ENCODE assay signal across 9 cellular contexts in genomic region chr16:66948034-66948821, GRCh38. TPM values are rescaled to one million over a fixed set of nuclear protein-coding genes. Genes with fewer than 3 reads are reported as not detected.
DNase-seq lines count a peak whose midpoint lies in the region; ATAC-seq, FAIRE-seq and TF ChIP-seq lines count a peak whose summit lies in the region.
"Had no signal": no experiment of that assay in that cellular context is flagged by ENCODE, and none has a peak within 500 bp of the region (broad histone marks: within the 10 kb centered on the region; RNA-seq: fewer than 3 reads in every experiment).

No MANE protein-coding gene starts in this region.

- no peak overlapping the region for H3K4ac ChIP-seq in neuronal stem cell (ENCODE audit: low read length)

- dilution Hi-C loops in endothelial cell of umbilical vein (cut with MboI; ENCODE audit: extremely low pct_ligation_motif_present, low sequenced_read_pairs) = no loop called here

- peaks cover 20% of the 10 kb centered on the region for H3K4me1 Mint-ChIP-seq in CD4-positive, alpha-beta T cell (ENCODE audit: low read depth)

- no peaks in the 10 kb centered on the region for H3K79me1 ChIP-seq in neuronal stem cell (ENCODE audit: low read depth, low read length)

- H2BK15ac ChIP-seq in neuronal stem cell (ENCODE audit: low read length) = no peak overlapping the region

- BruUV-seq in endothelial cell of umbilical vein (replicated peaks; lab: Mats Ljungman, UMichigan) = no TSS peak

- TF ChIP-seq CTCF in CD4-positive, alpha-beta T cell (IDR thresholded peaks at IDR 0.05) = no peak
- TF ChIP-seq CTCF in OCI-LY3 (IDR thresholded peaks at IDR 0.05; ENCODE audit: low read depth, low read length) (no peak), endothelial cell of umbilical vein (IDR thresholded peaks at IDR 0.05; ENCODE audit: extremely low read depth in 1 of 2, insufficient read depth in 1 of 2, low read depth in 1 of 2, low read length in 2 of 2) (no peak)

- TF ChIP-seq POLR2A in endothelial cell of umbilical vein (IDR thresholded peaks at IDR 0.05; ENCODE audit: low read depth, low read length) = no peak

- no peaks in the 10 kb centered on the region for H3K9me3 Mint-ChIP-seq in CD4-positive, alpha-beta T cell

- no peak overlapping the region for H2AK5ac ChIP-seq in neuronal stem cell (ENCODE audit: low read depth, low read length)

- CTCF ChIA-PET in CD4-positive, alpha-beta T cell (lab: Charles Lee) = interaction anchor here (0.7 to 1.3 kb wide), 4 partner anchors 10 to 237 kb away, joined by 3 to 4 read pairs (median 3); no protein-coding TSS in a partner anchor
- CTCF ChIA-PET in endothelial cell of umbilical vein (lab: Charles Lee) = interaction anchor here (1.0 to 3.4 kb wide), 8 partner anchors 12 to 237 kb away, joined by 3 to 18 read pairs (median 4); partner anchors contain the start of gene CES3

- H4K20me1 ChIP-seq in OCI-LY3 (ENCODE audit: insufficient read depth, low read length) (no peaks in the 10 kb centered on the region), endothelial cell of umbilical vein (replicated peaks; ENCODE audit: control insufficient read depth, extremely low read depth, insufficient read depth, low read length) (no peaks in the 10 kb centered on the region)

- H3K27ac Mint-ChIP-seq in CD4-positive, alpha-beta T cell = no peak overlapping the region

- H4K91ac ChIP-seq in neuronal stem cell (ENCODE audit: low read depth, low read length, poor library complexity) = no peak overlapping the region

- POLR2A ChIA-PET in CD4-positive, alpha-beta T cell (lab: Charles Lee) = interaction anchor here (1.1 kb wide), 1 partner anchor 207 kb away, joined by 4 read pairs; no protein-coding TSS in a partner anchor
- POLR2A ChIA-PET in endothelial cell of umbilical vein (lab: Charles Lee) = no interaction called here

- peak overlapping the region; percentile 78 for H3K4me3 ChIP-seq in OCI-LY3 (ENCODE audit: low read length)
- peak overlapping the region; percentile 18 to 45 (median 33) for H3K4me3 ChIP-seq in endothelial cell of umbilical vein (replicated peaks in 1 of 3; ENCODE audit: insufficient read depth in 1 of 3, low read depth in 1 of 3, low read length in 3 of 3)
- H3K4me3 ChIP-seq in neuronal stem cell (ENCODE audit: low read length in 2 of 2) = no peak overlapping the region

- H3K27me3 Mint-ChIP-seq in CD4-positive, alpha-beta T cell = peaks cover 56% of the 10 kb centered on the region

- peak overlapping the region; percentile 57 for H3K18ac ChIP-seq in neuronal stem cell (ENCODE audit: low read length)

- no peak for DNase-seq in CD4-positive, alpha-beta T cell
- DNase-seq in endothelial cell of umbilical vein (ENCODE audit: low read depth, low spot score) (peak; percentile 18), neuronal stem cell (ENCODE audit: low spot score) (no peak), SHP77 (lab: John Stamatoyannopoulos, UW) (no peak), Ammon's horn (ENCODE audit: low spot score) (no peak)

- H2BK12ac ChIP-seq in neuronal stem cell (ENCODE audit: low read length) = no peak overlapping the region

- H3K36me3 Mint-ChIP-seq in CD4-positive, alpha-beta T cell (ENCODE audit: low read depth) = peaks cover 9% of the 10 kb centered on the region

- H2AFZ ChIP-seq in OCI-LY3 (ENCODE audit: low read depth, low read length) (peak overlapping the region; percentile 86), endothelial cell of umbilical vein (ENCODE audit: low read depth, low read length) (peak overlapping the region; percentile 72), neuronal stem cell (ENCODE audit: low read length) (no peak overlapping the region)

- H3K9ac ChIP-seq in OCI-LY3 (ENCODE audit: low read length) (peak overlapping the region; percentile 53), endothelial cell of umbilical vein (replicated peaks; ENCODE audit: extremely low read depth, insufficient read depth, low read length) (no peak overlapping the region), neuronal stem cell (ENCODE audit: low read depth, low read length, poor library complexity) (no peak overlapping the region)

- H3K79me2 ChIP-seq in OCI-LY3 (ENCODE audit: low read length) = no peaks in the 10 kb centered on the region
- no peaks in the 10 kb centered on the region for H3K79me2 ChIP-seq in endothelial cell of umbilical vein (ENCODE audit: control insufficient read depth, insufficient read depth, low read length)

- no peaks in the 10 kb centered on the region for H3K9me1 ChIP-seq in endothelial cell of umbilical vein (replicated peaks; ENCODE audit: control insufficient read depth, extremely low read depth, insufficient read depth, low read length)

- no peak overlapping the region for H3K27ac ChIP-seq in CD4-positive, alpha-beta T cell (ENCODE audit: low read depth, low read length)
- H3K27ac ChIP-seq in OCI-LY3 (ENCODE audit: low read length) (no peak overlapping the region), endothelial cell of umbilical vein (ENCODE audit: insufficient read depth, low read depth, low read length) (no peak overlapping the region), neuronal stem cell (replicated peaks; ENCODE audit: low read length) (no peak overlapping the region)

- peak; percentile 82 for FAIRE-seq in endothelial cell of umbilical vein (lab: Jason Lieb, UNC)
- FAIRE-seq: endometrium had no signal

- H2BK120ac ChIP-seq in neuronal stem cell (ENCODE audit: low read depth, low read length) = no peak overlapping the region

- H3K27me3 ChIP-seq in CD4-positive, alpha-beta T cell (ENCODE audit: control insufficient read depth, insufficient read depth, low read length) = peaks cover 25% of the 10 kb centered on the region
- H3K27me3 ChIP-seq in OCI-LY3 (ENCODE audit: low read depth, low read length) (peaks cover 5% of the 10 kb centered on the region; the same call in 1 of the 2 replicates), endothelial cell of umbilical vein (ENCODE audit: control insufficient read depth in 2 of 2, insufficient read depth in 2 of 2, low read length in 2 of 2) (peaks cover 4 to 10% of the 10 kb centered on the region in 2 experiments), neuronal stem cell (ENCODE audit: control insufficient read depth in 3 of 3, insufficient read depth in 3 of 3, low read depth in 1 of 3, low read length in 3 of 3) (peaks cover 0 to 29% (median 10%) of the 10 kb centered on the region in 3 experiments)

- peak overlapping the region; percentile 91 for H3K23ac ChIP-seq in neuronal stem cell (ENCODE audit: low read depth, low read length, poor library complexity)

- WGBS in neuronal stem cell (ENCODE audit: extremely low coverage in 2 of 2, insufficient read length in 2 of 2, insufficient replicate concordance in 1 of 2), 2 donors = no CpG with 5 or more reads among the region's 47 CpGs

- H3K4me1 ChIP-seq in OCI-LY3 (ENCODE audit: low read length) (peaks cover 11% of the 10 kb centered on the region), endothelial cell of umbilical vein (ENCODE audit: control insufficient read depth, extremely low read depth, insufficient read depth, low read length) (peaks cover 12% of the 10 kb centered on the region), neuronal stem cell (ENCODE audit: control insufficient read depth in 2 of 2, insufficient read depth in 1 of 2, low read depth in 1 of 2, low read length in 2 of 2) (no peaks in the 10 kb centered on the region)

- H3K14ac ChIP-seq in neuronal stem cell (ENCODE audit: low read length) = peak overlapping the region; percentile 21

- peak overlapping the region; percentile 43 for H4K8ac ChIP-seq in neuronal stem cell (ENCODE audit: low read depth, low read length)

- H3K4me2 ChIP-seq in OCI-LY3 (ENCODE audit: low read length) (peak overlapping the region; percentile 80), endothelial cell of umbilical vein (ENCODE audit: insufficient read depth, low read length) (peak overlapping the region; percentile 73), neuronal stem cell (ENCODE audit: insufficient read depth, low read length, poor library complexity, severe bottlenecking) (no peak overlapping the region)

- peaks cover 5% of the 10 kb centered on the region for H3K36me3 ChIP-seq in OCI-LY3 (replicated peaks; ENCODE audit: low read depth, low read length)
- H3K36me3 ChIP-seq in endothelial cell of umbilical vein (ENCODE audit: control insufficient read depth in 2 of 2, extremely low read depth in 1 of 2, insufficient read depth in 2 of 2, low read length in 2 of 2) = peaks cover 0 to 4% of the 10 kb centered on the region in 2 experiments
- peaks cover 1 to 10% of the 10 kb centered on the region in 2 donors for H3K36me3 ChIP-seq in neuronal stem cell (replicated peaks in 1 of 2; ENCODE audit: control insufficient read depth in 2 of 2, insufficient read depth in 2 of 2, low read length in 2 of 2)

- intact Hi-C loops in CD4-positive, alpha-beta T cell (cut with DNase I, micrococcal nuclease) = no loop called here
- intact Hi-C loops in endothelial cell of umbilical vein (cut with micrococcal nuclease) = no loop called here

- no peak overlapping the region for H2BK5ac ChIP-seq in neuronal stem cell (ENCODE audit: low read length)

- no peak for ATAC-seq in CD4-positive, alpha-beta T cell (ENCODE audit: poor library complexity)
- ATAC-seq in HG03025 (IDR thresholded peaks at IDR 0.05; ENCODE audit: low FRiP score, unreplicated experiment) (no peak), HG03097 (IDR thresholded peaks at IDR 0.05; ENCODE audit: low FRiP score, unreplicated experiment) (no peak)

- H3K9me3 ChIP-seq in CD4-positive, alpha-beta T cell (ENCODE audit: control insufficient read depth, low read length) = no peaks in the 10 kb centered on the region
- H3K9me3 ChIP-seq in OCI-LY3 (ENCODE audit: insufficient read depth, low read length) (no peaks in the 10 kb centered on the region), endothelial cell of umbilical vein (replicated peaks; ENCODE audit: control insufficient read depth, insufficient read depth, low read length) (no peaks in the 10 kb centered on the region), neuronal stem cell (replicated peaks in 1 of 2; ENCODE audit: control insufficient read depth in 2 of 2, insufficient read depth in 1 of 2, low read depth in 1 of 2, low read length in 2 of 2) (no peaks in the 10 kb centered on the region)

- H3K4me3 Mint-ChIP-seq in CD4-positive, alpha-beta T cell = peak overlapping the region; percentile 89

RNA-seq across cellular contexts. Expression of gene CES3, which starts 12.8 kb away (rescaled TPM):
- total RNA-seq in CD4-positive, alpha-beta T cell = 1 to 10 TPM; 1.1 to 1.3 TPM
- not detected in 2 replicates for total RNA-seq in endothelial cell of umbilical vein
- 0.10 and 0.13 TPM in 2 replicates for polyA plus RNA-seq in endothelial cell of umbilical vein
- 0.04 TPM in 1 of 2 replicates, not detected in the other for polyA plus RNA-seq in endothelial cell of umbilical vein (2011; cell fraction: cytosol; rRNA removed)
- polyA plus RNA-seq in endothelial cell of umbilical vein (2011; cell fraction: nucleus; rRNA removed) = 0.70 and 0.80 TPM in 2 replicates
- polyA plus RNA-seq in endothelial cell of umbilical vein (2012) = 0.07 and 0.42 TPM in 2 replicates
- 0.91 TPM in 1 of 2 replicates, not detected in the other for polyA minus RNA-seq in endothelial cell of umbilical vein
- 2.8 TPM for polyA minus RNA-seq in endothelial cell of umbilical vein (2011; cell fraction: cytosol; rRNA and poly(A)+ RNA removed)
- 0.19 TPM in 1 of 2 replicates, not detected in the other for polyA minus RNA-seq in endothelial cell of umbilical vein (2011; cell fraction: nucleus; rRNA and poly(A)+ RNA removed)
- polyA plus RNA-seq in neuronal stem cell (2013, experiment 1 of 2) = 2.4 TPM
- 2.5 TPM for polyA plus RNA-seq in neuronal stem cell (2013, experiment 2 of 2)

RNA-seq across cellular contexts. Expression of gene CES2, which starts 12.9 kb away (rescaled TPM):
- 10 to 100 TPM; 59.3 to 62.6 TPM for total RNA-seq in CD4-positive, alpha-beta T cell
- 24.5 and 28.8 TPM in 2 replicates for total RNA-seq in endothelial cell of umbilical vein
- 19.1 and 19.6 TPM in 2 replicates for polyA plus RNA-seq in endothelial cell of umbilical vein
- 14.4 and 18.0 TPM in 2 replicates for polyA plus RNA-seq in endothelial cell of umbilical vein (2011; cell fraction: cytosol; rRNA removed)
- 24.0 and 25.8 TPM in 2 replicates for polyA plus RNA-seq in endothelial cell of umbilical vein (2011; cell fraction: nucleus; rRNA removed)
- 16.7 and 17.6 TPM in 2 replicates for polyA plus RNA-seq in endothelial cell of umbilical vein (2012)
- 21.2 and 23.0 TPM in 2 replicates for polyA minus RNA-seq in endothelial cell of umbilical vein
- 20.5 TPM for polyA minus RNA-seq in endothelial cell of umbilical vein (2011; cell fraction: cytosol; rRNA and poly(A)+ RNA removed)
- polyA minus RNA-seq in endothelial cell of umbilical vein (2011; cell fraction: nucleus; rRNA and poly(A)+ RNA removed) = 18.0 and 19.3 TPM in 2 replicates
- 14.6 TPM for polyA plus RNA-seq in neuronal stem cell (2013, experiment 1 of 2)
- polyA plus RNA-seq in neuronal stem cell (2013, experiment 2 of 2) = 15.0 TPM

RNA-seq across cellular contexts. Expression of gene CIAO2B, which starts 14.0 kb away (rescaled TPM):
- 10 to 100 TPM; 58.6 to 70.4 TPM for total RNA-seq in CD4-positive, alpha-beta T cell
- 78.7 and 85.2 TPM in 2 replicates for total RNA-seq in endothelial cell of umbilical vein
- 314 and 423 TPM in 2 replicates for polyA plus RNA-seq in endothelial cell of umbilical vein
- polyA plus RNA-seq in endothelial cell of umbilical vein (2011; cell fraction: cytosol; rRNA removed) = 227 and 251 TPM in 2 replicates
- 77.1 and 88.7 TPM in 2 replicates for polyA plus RNA-seq in endothelial cell of umbilical vein (2011; cell fraction: nucleus; rRNA removed)
- 119 and 151 TPM in 2 replicates for polyA plus RNA-seq in endothelial cell of umbilical vein (2012)
- polyA minus RNA-seq in endothelial cell of umbilical vein = 134 and 146 TPM in 2 replicates
- polyA minus RNA-seq in endothelial cell of umbilical vein (2011; cell fraction: cytosol; rRNA and poly(A)+ RNA removed) = 80.5 TPM
- 11.1 and 15.7 TPM in 2 replicates for polyA minus RNA-seq in endothelial cell of umbilical vein (2011; cell fraction: nucleus; rRNA and poly(A)+ RNA removed)
- polyA plus RNA-seq in neuronal stem cell (2013, experiment 1 of 2) = 93.4 TPM
- polyA plus RNA-seq in neuronal stem cell (2013, experiment 2 of 2) = 91.2 TPM

RNA-seq across cellular contexts. Expression of gene RRAD, which starts 22.9 kb away (rescaled TPM):
- under 1 TPM; 0.28 to 0.49 TPM for total RNA-seq in CD4-positive, alpha-beta T cell
- total RNA-seq in endothelial cell of umbilical vein = 0.22 and 0.46 TPM in 2 replicates
- polyA plus RNA-seq in endothelial cell of umbilical vein = 0.48 and 0.60 TPM in 2 replicates
- 0.17 and 0.25 TPM in 2 replicates for polyA plus RNA-seq in endothelial cell of umbilical vein (2011; cell fraction: cytosol; rRNA removed)
- polyA plus RNA-seq in endothelial cell of umbilical vein (2011; cell fraction: nucleus; rRNA removed) = 0.75 and 0.88 TPM in 2 replicates
- 0.27 and 0.38 TPM in 2 replicates for polyA plus RNA-seq in endothelial cell of umbilical vein (2012)
- 0.17 and 0.40 TPM in 2 replicates for polyA minus RNA-seq in endothelial cell of umbilical vein
- polyA minus RNA-seq in endothelial cell of umbilical vein (2011; cell fraction: cytosol; rRNA and poly(A)+ RNA removed) = not detected
- not detected in 2 replicates for polyA minus RNA-seq in endothelial cell of umbilical vein (2011; cell fraction: nucleus; rRNA and poly(A)+ RNA removed)
- polyA plus RNA-seq in neuronal stem cell (2013, experiment 1 of 2) = 0.32 TPM
- polyA plus RNA-seq in neuronal stem cell (2013, experiment 2 of 2) = 0.30 TPM

RNA-seq across cellular contexts. Expression of gene CDH16, which starts 29.5 kb away (rescaled TPM):
- not detected for total RNA-seq in CD4-positive, alpha-beta T cell
- not detected in 2 replicates for total RNA-seq in endothelial cell of umbilical vein
- polyA plus RNA-seq in endothelial cell of umbilical vein = not detected in 2 replicates
- not detected in 2 replicates for polyA plus RNA-seq in endothelial cell of umbilical vein (2011; cell fraction: cytosol; rRNA removed)
- not detected in 2 replicates for polyA plus RNA-seq in endothelial cell of umbilical vein (2011; cell fraction: nucleus; rRNA removed)
- not detected in 2 replicates for polyA plus RNA-seq in endothelial cell of umbilical vein (2012)
- not detected in 2 replicates for polyA minus RNA-seq in endothelial cell of umbilical vein
- not detected for polyA minus RNA-seq in endothelial cell of umbilical vein (2011; cell fraction: cytosol; rRNA and poly(A)+ RNA removed)
- polyA minus RNA-seq in endothelial cell of umbilical vein (2011; cell fraction: nucleus; rRNA and poly(A)+ RNA removed) = not detected in 2 replicates
- not detected for polyA plus RNA-seq in neuronal stem cell (2013, experiment 1 of 2)
- polyA plus RNA-seq in neuronal stem cell (2013, experiment 2 of 2) = not detected

Comparison
In these comparisons a context has a peak if more than half of its experiments do, and no peak if none do; other contexts are left out.
1. H3K4me3 ChIP-seq: peak in OCI-LY3 (single experiment) and endothelial cell of umbilical vein (3 of 3); none in neuronal stem cell (0 of 2).